Comparison of ENCODE assay signal across 9 cellular contexts in the genomic region with DNA sequence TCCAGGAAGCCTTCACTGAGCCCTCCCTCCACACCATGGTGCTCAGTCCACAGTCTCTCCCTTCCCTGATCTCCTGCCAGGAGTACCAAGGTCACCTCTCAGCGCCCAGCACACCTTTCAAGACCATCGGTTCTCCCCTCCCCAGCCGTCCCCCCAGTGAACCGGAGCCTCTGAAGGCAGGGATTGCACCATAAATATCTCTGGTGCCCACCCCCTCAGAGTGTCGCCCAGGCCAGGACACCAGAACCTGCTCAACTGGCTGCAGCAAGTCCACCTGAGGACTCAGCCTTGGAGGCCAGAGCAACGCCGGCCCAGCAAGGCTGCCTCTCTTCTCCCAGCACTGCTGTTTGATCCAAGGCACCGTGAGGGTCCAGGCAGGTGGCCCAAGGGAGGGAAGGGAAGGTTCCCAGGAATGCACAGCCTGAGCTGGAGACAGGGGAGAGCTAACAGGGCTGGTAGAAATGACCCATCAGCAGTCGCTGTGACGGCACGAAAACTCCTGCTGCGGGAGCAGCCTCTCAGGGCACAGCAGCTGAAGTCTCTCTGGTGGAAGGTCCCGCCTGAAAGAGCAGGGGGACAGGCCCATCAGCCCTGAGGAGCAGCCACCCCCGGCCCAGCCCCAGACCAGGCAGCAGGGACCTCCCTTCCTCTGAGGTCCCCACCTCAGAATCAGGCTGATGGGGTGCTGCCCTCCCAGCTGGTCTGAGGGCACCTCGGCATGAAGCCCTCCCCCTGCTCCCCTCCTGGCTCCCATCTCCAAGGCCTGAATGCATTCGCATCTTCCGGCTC.
"Had no signal": no experiment of that assay in that cellular context is flagged by ENCODE, and none has a peak within 500 bp of the region (broad histone marks: within the 10 kb centered on the region; RNA-seq: fewer than 3 reads in every experiment).

No MANE protein-coding gene starts in this region.

- H3K9me3 ChIP-seq: ovary had no signal

- H3K36me3 ChIP-seq: ovary had no signal

- H3K36me3 Mint-ChIP-seq: activated naive CD8-positive, alpha-beta T cell treated with anti-CD3 and anti-CD28 coated beads for 36 hours; memory B cell; stimulated activated naive B cell treated with anti-CD40 and anti-IgM and Interleukin-4, amounts not matched to agents 10 μg/mL and 1 μg/mL and 100 μg/mL, for 72 hours had no signal

- H3K4me3 ChIP-seq: ovary, smooth muscle cell had no signal

- H3K27ac ChIP-seq: ovary, VCaP had no signal

- H3K4me3 Mint-ChIP-seq: activated naive CD8-positive, alpha-beta T cell treated with anti-CD3 and anti-CD28 coated beads for 36 hours; activated T-cell treated with anti-CD3 and anti-CD28 coated beads, Interleukin-2, amount 50 U/mL, for 24 hours; memory B cell; nephron progenitor cell; stimulated activated naive B cell treated with anti-CD40 and anti-IgM and Interleukin-4, amounts not matched to agents 10 μg/mL and 1 μg/mL and 100 μg/mL, for 72 hours had no signal

- H3K27me3 ChIP-seq: ovary had no signal

- H3K27ac Mint-ChIP-seq: activated naive CD8-positive, alpha-beta T cell treated with anti-CD3 and anti-CD28 coated beads for 36 hours; activated T-cell treated with anti-CD3 and anti-CD28 coated beads, Interleukin-2, amount 50 U/mL, for 24 hours; memory B cell; nephron progenitor cell; stimulated activated naive B cell treated with anti-CD40 and anti-IgM and Interleukin-4, amounts not matched to agents 10 μg/mL and 1 μg/mL and 100 μg/mL, for 72 hours had no signal

- H3K4me2 ChIP-seq: smooth muscle cell had no signal

- H3K4me1 Mint-ChIP-seq: activated naive CD8-positive, alpha-beta T cell treated with anti-CD3 and anti-CD28 coated beads for 36 hours had no signal

- H3K27me3 Mint-ChIP-seq: activated naive CD8-positive, alpha-beta T cell treated with anti-CD3 and anti-CD28 coated beads for 36 hours had no signal

- DNase-seq: foreskin melanocyte had no signal

- H3K9me3 Mint-ChIP-seq: activated naive CD8-positive, alpha-beta T cell treated with anti-CD3 and anti-CD28 coated beads for 36 hours; activated T-cell treated with anti-CD3 and anti-CD28 coated beads, Interleukin-2, amount 50 U/mL, for 24 hours; memory B cell; nephron progenitor cell; stimulated activated naive B cell treated with anti-CD40 and anti-IgM and Interleukin-4, amounts not matched to agents 10 μg/mL and 1 μg/mL and 100 μg/mL, for 72 hours had no signal
